Comparison of ENCODE assay signal across 2 cellular contexts in the genomic region with DNA sequence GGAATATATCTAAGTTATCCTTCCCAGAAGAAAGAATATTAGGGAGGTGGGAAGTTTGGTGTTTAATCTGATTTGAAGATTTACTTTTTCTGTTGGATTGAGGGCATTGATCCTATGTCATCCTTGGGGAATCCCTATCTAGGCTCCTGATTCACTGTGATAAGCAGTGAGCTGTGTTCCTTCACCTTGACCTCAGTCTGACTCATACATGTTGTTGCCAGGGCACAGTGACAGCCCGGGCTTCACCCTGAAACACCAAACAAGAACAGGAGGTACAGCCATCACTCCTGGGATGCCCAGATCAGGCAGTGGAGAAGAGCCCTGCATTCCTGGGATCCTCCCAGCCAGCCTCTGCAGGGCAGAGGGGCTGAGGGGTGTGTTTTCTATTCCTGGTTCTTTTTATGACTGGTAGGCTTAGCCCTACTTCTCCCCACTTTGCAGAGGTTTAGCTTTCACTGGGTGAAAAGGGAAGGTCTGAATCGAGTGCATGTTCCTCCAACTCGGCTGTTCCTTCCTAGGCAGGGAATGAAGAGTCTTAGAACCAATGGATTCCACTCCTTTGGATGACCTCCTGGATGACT.
TF ChIP-seq lines count a peak whose summit lies in the region.

No MANE protein-coding gene starts in this region.

TF ChIP-seq in IMR-90, 13 proteins besides CTCF, POLR2A, EP300 and RAD21 (continued from another document):
- TF ChIP-seq, protein P1, sequence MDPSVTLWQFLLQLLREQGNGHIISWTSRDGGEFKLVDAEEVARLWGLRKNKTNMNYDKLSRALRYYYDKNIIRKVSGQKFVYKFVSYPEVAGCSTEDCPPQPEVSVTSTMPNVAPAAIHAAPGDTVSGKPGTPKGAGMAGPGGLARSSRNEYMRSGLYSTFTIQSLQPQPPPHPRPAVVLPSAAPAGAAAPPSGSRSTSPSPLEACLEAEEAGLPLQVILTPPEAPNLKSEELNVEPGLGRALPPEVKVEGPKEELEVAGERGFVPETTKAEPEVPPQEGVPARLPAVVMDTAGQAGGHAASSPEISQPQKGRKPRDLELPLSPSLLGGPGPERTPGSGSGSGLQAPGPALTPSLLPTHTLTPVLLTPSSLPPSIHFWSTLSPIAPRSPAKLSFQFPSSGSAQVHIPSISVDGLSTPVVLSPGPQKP (IDR thresholded peaks at IDR 0.05; ENCODE audit: borderline replicate concordance, low read depth, low read length), result no peak

TF ChIP-seq in WTC11, 78 proteins besides CTCF, POLR2A, EP300 and RAD21:
- TF ChIP-seq, protein P2, sequence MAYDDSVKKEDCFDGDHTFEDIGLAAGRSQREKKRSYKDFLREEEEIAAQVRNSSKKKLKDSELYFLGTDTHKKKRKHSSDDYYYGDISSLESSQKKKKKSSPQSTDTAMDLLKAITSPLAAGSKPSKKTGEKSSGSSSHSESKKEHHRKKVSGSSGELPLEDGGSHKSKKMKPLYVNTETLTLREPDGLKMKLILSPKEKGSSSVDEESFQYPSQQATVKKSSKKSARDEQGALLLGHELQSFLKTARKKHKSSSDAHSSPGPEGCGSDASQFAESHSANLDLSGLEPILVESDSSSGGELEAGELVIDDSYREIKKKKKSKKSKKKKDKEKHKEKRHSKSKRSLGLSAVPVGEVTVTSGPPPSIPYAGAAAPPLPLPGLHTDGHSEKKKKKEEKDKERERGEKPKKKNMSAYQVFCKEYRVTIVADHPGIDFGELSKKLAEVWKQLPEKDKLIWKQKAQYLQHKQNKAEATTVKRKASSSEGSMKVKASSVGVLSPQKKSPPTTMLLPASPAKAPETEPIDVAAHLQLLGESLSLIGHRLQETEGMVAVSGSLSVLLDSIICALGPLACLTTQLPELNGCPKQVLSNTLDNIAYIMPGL (CRISPR knock-in tag; IDR thresholded peaks at IDR 0.05), result no peak
- TF ChIP-seq ZNF317 (CRISPR knock-in tag; IDR thresholded peaks at IDR 0.05; ENCODE audit: borderline replicate concordance, low read depth), result no peak
- no peak for TF ChIP-seq NFATC4 (CRISPR knock-in tag; IDR thresholded peaks at IDR 0.05)
- no peak for TF ChIP-seq ZBTB21 (CRISPR knock-in tag; IDR thresholded peaks at IDR 0.05; ENCODE audit: borderline replicate concordance)
- no peak for TF ChIP-seq IRF2 (CRISPR knock-in tag; IDR thresholded peaks at IDR 0.05; ENCODE audit: borderline replicate concordance, low read depth)
- no peak for TF ChIP-seq ZNF138 (CRISPR knock-in tag; conservative IDR thresholded peaks at IDR 0.05)
- TF ChIP-seq ZNF121 (CRISPR knock-in tag; IDR thresholded peaks at IDR 0.05), result no peak
- no peak for TF ChIP-seq FOXK1 (CRISPR knock-in tag; IDR thresholded peaks at IDR 0.05)
- TF ChIP-seq, protein P3, sequence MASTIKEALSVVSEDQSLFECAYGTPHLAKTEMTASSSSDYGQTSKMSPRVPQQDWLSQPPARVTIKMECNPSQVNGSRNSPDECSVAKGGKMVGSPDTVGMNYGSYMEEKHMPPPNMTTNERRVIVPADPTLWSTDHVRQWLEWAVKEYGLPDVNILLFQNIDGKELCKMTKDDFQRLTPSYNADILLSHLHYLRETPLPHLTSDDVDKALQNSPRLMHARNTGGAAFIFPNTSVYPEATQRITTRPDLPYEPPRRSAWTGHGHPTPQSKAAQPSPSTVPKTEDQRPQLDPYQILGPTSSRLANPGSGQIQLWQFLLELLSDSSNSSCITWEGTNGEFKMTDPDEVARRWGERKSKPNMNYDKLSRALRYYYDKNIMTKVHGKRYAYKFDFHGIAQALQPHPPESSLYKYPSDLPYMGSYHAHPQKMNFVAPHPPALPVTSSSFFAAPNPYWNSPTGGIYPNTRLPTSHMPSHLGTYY (CRISPR knock-in tag; IDR thresholded peaks at IDR 0.05), result no peak
- no peak for TF ChIP-seq NFE2L1 (CRISPR knock-in tag; IDR thresholded peaks at IDR 0.05)
- no peak for TF ChIP-seq ESRRA (CRISPR knock-in tag; IDR thresholded peaks at IDR 0.05; ENCODE audit: borderline replicate concordance)
- TF ChIP-seq CREM (CRISPR knock-in tag; IDR thresholded peaks at IDR 0.05), result no peak
- TF ChIP-seq, protein P4, sequence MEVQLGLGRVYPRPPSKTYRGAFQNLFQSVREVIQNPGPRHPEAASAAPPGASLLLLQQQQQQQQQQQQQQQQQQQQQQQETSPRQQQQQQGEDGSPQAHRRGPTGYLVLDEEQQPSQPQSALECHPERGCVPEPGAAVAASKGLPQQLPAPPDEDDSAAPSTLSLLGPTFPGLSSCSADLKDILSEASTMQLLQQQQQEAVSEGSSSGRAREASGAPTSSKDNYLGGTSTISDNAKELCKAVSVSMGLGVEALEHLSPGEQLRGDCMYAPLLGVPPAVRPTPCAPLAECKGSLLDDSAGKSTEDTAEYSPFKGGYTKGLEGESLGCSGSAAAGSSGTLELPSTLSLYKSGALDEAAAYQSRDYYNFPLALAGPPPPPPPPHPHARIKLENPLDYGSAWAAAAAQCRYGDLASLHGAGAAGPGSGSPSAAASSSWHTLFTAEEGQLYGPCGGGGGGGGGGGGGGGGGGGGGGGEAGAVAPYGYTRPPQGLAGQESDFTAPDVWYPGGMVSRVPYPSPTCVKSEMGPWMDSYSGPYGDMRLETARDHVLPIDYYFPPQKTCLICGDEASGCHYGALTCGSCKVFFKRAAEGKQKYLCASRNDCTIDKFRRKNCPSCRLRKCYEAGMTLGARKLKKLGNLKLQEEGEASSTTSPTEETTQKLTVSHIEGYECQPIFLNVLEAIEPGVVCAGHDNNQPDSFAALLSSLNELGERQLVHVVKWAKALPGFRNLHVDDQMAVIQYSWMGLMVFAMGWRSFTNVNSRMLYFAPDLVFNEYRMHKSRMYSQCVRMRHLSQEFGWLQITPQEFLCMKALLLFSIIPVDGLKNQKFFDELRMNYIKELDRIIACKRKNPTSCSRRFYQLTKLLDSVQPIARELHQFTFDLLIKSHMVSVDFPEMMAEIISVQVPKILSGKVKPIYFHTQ (CRISPR knock-in tag; IDR thresholded peaks at IDR 0.05), result no peak
- TF ChIP-seq, protein P5, sequence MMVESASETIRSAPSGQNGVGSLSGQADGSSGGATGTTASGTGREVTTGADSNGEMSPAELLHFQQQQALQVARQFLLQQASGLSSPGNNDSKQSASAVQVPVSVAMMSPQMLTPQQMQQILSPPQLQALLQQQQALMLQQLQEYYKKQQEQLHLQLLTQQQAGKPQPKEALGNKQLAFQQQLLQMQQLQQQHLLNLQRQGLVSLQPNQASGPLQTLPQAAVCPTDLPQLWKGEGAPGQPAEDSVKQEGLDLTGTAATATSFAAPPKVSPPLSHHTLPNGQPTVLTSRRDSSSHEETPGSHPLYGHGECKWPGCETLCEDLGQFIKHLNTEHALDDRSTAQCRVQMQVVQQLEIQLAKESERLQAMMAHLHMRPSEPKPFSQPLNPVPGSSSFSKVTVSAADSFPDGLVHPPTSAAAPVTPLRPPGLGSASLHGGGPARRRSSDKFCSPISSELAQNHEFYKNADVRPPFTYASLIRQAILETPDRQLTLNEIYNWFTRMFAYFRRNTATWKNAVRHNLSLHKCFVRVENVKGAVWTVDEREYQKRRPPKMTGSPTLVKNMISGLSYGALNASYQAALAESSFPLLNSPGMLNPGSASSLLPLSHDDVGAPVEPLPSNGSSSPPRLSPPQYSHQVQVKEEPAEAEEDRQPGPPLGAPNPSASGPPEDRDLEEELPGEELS (CRISPR knock-in tag; IDR thresholded peaks at IDR 0.05), result no peak
- TF ChIP-seq, protein P6, sequence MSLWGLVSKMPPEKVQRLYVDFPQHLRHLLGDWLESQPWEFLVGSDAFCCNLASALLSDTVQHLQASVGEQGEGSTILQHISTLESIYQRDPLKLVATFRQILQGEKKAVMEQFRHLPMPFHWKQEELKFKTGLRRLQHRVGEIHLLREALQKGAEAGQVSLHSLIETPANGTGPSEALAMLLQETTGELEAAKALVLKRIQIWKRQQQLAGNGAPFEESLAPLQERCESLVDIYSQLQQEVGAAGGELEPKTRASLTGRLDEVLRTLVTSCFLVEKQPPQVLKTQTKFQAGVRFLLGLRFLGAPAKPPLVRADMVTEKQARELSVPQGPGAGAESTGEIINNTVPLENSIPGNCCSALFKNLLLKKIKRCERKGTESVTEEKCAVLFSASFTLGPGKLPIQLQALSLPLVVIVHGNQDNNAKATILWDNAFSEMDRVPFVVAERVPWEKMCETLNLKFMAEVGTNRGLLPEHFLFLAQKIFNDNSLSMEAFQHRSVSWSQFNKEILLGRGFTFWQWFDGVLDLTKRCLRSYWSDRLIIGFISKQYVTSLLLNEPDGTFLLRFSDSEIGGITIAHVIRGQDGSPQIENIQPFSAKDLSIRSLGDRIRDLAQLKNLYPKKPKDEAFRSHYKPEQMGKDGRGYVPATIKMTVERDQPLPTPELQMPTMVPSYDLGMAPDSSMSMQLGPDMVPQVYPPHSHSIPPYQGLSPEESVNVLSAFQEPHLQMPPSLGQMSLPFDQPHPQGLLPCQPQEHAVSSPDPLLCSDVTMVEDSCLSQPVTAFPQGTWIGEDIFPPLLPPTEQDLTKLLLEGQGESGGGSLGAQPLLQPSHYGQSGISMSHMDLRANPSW (CRISPR knock-in tag; conservative IDR thresholded peaks at IDR 0.05; ENCODE audit: low read depth), result no peak
- TF ChIP-seq NR3C1 (CRISPR knock-in tag; conservative IDR thresholded peaks at IDR 0.05; ENCODE audit: low read depth), result no peak
- TF ChIP-seq MYBL2 (CRISPR knock-in tag; IDR thresholded peaks at IDR 0.05), result no peak
- TF ChIP-seq EMX1 (CRISPR knock-in tag; IDR thresholded peaks at IDR 0.05), result no peak
- TF ChIP-seq, protein P7, sequence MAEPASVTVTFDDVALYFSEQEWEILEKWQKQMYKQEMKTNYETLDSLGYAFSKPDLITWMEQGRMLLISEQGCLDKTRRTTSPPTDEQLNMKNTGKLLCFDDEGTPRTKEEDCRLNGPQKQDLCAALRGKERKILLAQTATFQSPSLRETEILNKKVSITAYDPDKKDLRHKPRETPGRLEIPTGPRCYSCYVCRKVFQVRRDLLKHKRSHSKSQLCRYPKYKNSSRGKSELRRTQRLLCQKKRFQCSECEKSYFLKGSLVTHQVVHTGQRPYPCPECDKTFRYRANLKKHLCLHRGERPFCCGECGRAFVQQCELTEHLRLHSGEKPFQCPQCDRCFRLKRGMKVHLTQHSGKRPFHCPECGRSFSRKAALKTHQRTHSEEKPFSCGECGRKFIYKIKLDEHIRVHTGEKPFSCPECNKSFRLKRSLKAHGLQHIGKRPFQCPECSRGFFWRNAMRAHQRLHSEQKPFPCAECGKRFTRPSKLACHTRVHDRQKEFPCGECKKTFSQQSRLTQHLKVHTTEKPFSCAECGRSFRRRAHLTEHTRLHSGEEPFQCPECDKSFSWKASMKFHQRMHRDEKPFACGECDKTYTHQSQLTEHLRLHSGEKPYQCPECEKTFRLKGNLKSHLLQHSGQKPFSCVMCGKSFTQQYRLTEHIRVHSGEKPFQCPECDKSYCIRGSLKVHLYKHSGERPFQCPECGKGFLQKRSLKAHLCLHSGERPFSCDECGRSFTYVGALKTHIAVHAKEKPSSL (CRISPR knock-in tag; conservative IDR thresholded peaks at IDR 0.05), result no peak
- TF ChIP-seq, protein P8, sequence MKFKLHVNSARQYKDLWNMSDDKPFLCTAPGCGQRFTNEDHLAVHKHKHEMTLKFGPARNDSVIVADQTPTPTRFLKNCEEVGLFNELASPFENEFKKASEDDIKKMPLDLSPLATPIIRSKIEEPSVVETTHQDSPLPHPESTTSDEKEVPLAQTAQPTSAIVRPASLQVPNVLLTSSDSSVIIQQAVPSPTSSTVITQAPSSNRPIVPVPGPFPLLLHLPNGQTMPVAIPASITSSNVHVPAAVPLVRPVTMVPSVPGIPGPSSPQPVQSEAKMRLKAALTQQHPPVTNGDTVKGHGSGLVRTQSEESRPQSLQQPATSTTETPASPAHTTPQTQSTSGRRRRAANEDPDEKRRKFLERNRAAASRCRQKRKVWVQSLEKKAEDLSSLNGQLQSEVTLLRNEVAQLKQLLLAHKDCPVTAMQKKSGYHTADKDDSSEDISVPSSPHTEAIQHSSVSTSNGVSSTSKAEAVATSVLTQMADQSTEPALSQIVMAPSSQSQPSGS (CRISPR knock-in tag; IDR thresholded peaks at IDR 0.05; ENCODE audit: borderline replicate concordance, low read depth), result no peak
